26 cellular contexts compared by ENCODE assay signal in the genomic region with DNA sequence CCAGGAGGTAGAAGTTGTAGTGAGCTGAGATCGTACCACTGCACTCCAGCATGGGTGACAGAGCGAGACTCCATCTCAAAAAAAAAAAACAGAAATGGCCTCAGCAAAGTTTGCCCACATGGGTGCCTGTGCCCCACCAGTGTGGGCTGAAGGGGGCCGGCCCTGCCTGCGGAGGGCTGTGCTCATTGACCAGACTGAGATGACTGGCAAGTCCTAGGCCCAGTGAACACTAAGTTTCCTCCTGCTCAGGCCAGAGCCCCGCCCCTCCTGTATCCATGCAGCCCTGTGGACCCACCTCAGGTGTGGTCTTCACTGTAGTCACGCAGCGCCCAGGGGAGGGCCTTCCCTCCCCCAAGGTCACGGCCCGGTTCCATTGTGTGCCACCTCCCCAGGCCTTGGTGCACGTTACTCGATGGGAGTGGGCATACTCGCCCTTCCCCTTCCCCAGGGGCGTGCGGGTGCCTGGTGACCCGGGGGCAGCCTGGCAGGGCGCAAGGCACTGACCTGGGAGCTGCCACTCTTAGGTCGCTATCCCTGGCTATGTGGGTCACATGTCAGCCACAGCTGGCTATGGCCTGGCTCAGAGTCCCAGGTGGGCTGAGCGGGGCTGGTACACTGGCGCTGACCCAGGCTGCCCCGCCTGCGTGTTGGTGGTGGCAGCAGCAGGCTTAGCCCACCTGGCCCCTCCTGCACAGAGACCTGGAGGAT. TPM values are rescaled to one million over a fixed set of nuclear protein-coding genes. Genes with fewer than 3 reads are reported as not detected.
DNase-seq lines count a peak whose midpoint lies in the region; ATAC-seq, FAIRE-seq and TF ChIP-seq lines count a peak whose summit lies in the region.
"Had no signal": no experiment of that assay in that cellular context is flagged by ENCODE, and none has a peak within 500 bp of the region (broad histone marks: within the 10 kb centered on the region; RNA-seq: fewer than 3 reads in every experiment).

No MANE protein-coding gene starts in this region.

- TF ChIP-seq RAD21 in A549 (conservative IDR thresholded peaks at IDR 0.05 in 1 of 2, IDR thresholded peaks at IDR 0.05 in 1 of 2) = no peak

- POLR2A ChIA-PET in A549 (lab: Yijun Ruan, JAX) (no interaction called here), Panc1 (lab: Charles Lee) (interaction anchor here (0.6 kb wide), 1 partner anchor 23 kb away, joined by 5 read pairs; no protein-coding TSS in a partner anchor)

- intact Hi-C loops in Panc1 (cut with micrococcal nuclease; ENCODE audit: unreplicated experiment) = loop anchor here (5.0 kb wide), 1 partner anchor 53 kb away; no protein-coding TSS in a partner anchor

- in situ Hi-C loops in Panc1 (cut with HindIII; ENCODE audit: low pct_unique_long_range_greater_than_20kb, low sequenced_read_pairs) = no loop called here

- no TSS peak for BruUV-seq in Panc1 (replicated peaks; lab: Mats Ljungman, UMichigan)

- DNase-seq in A549 (ENCODE audit: low read depth in 1 of 2, low spot score in 1 of 2) (peak in 1 of 2 experiments; percentile 56), DMS114 treated with DMSO at 0.1 percent for 48 hours (lab: John Stamatoyannopoulos, UW; ENCODE audit: unreplicated experiment) (peak; percentile 9), Panc1 (ENCODE audit: low read depth, low spot score) (no peak), choroid plexus epithelial cell (ENCODE audit: low read depth) (peak; percentile 40), OCI-M2 (lab: John Stamatoyannopoulos, UW; ENCODE audit: unreplicated experiment) (no peak), NCI-H1105 treated with DMSO at 0.1 percent for 48 hours (lab: John Stamatoyannopoulos, UW) (no peak)
- DNase-seq in activated CD8-positive, alpha-beta memory T cell treated with anti-CD3 and anti-CD28 coated beads, Interleukin-2, amount 50 U/mL, for 4 hours = no peak
- DNase-seq: activated gamma-delta T cell, caudate nucleus, esophagus squamous epithelium, GOT3, KBM-7, MG63, mucosa of descending colon, NCI-H1436, NCI-H345, NCI-H774 had no signal

- H3K4me2 ChIP-seq in A549 = no peak overlapping the region

- no peak for TF ChIP-seq EP300 in A549 (IDR thresholded peaks at IDR 0.05)

- peaks cover 32% of the 10 kb centered on the region for H3K4me1 ChIP-seq in A549
- H3K4me1 ChIP-seq in Panc1 (ENCODE audit: control insufficient read depth, insufficient read depth, low read length) = peaks cover 44% of the 10 kb centered on the region

- H3K27me3 ChIP-seq in Panc1 (ENCODE audit: control insufficient read depth, insufficient read depth, low read length) = no peaks in the 10 kb centered on the region
- H3K27me3 ChIP-seq: esophagus squamous epithelium, MG63, upper lobe of left lung had no signal

- CTCF ChIA-PET in A549 (lab: Yijun Ruan, JAX) = interaction anchor here (4.4 to 13.0 kb wide), 4 partner anchors 13 to 41 kb away, joined by 41 to 143 read pairs (median 76); partner anchors contain the start of genes ADSS1 and INF2
- CTCF ChIA-PET in Panc1 (lab: Charles Lee) = no interaction called here

- H3K9me3 ChIP-seq in A549 (no peaks in the 10 kb centered on the region), Panc1 (ENCODE audit: control insufficient read depth, insufficient read depth, low read depth, low read length) (no peaks in the 10 kb centered on the region)
- H3K9me3 ChIP-seq: esophagus squamous epithelium, MG63, mucosa of descending colon, upper lobe of left lung had no signal

- no peak overlapping the region for H3K4me3 ChIP-seq in A549
- no peak overlapping the region for H3K4me3 ChIP-seq in Panc1 (ENCODE audit: low read depth in 2 of 2, low read length in 2 of 2)
- no peak overlapping the region for H3K4me3 ChIP-seq in choroid plexus epithelial cell (ENCODE audit: low read depth, low read length)
- H3K4me3 ChIP-seq: esophagus squamous epithelium, lung, MG63, mucosa of descending colon, skin epidermis, upper lobe of left lung had no signal

- peak overlapping the region in 1 of 2 experiments; percentile 81; a peak in 1 of 6 replicates for H3K27ac ChIP-seq in A549
- H3K27ac ChIP-seq in Panc1 (ENCODE audit: low read length) = peak overlapping the region; percentile 72
- H3K27ac ChIP-seq: esophagus squamous epithelium, skin epidermis, upper lobe of left lung had no signal

- no peaks in the 10 kb centered on the region for H3K36me3 ChIP-seq in Panc1 (ENCODE audit: control insufficient read depth, insufficient read depth, low read length)

- peak in 1 of 2 experiments; percentile 34; a peak in 3 of 6 replicates for ATAC-seq in A549
- ATAC-seq in Panc1 = 0 out of 2 replicates have a peak, but pooled peaks have one; percentile 15
- ATAC-seq: activated CD4-positive, CD25-positive, alpha-beta regulatory T cell treated with anti-CD3 and anti-CD28 coated beads, Interleukin-2, amount 50 U/mL, for 24 hours; mucosa of descending colon; natural killer cell treated with Interleukin-12 subunit alpha and Interleukin-12 subunit beta and Interleukin-15 and Interleukin-18, amount 100 ng/mL, for 72 hours; Right ventricle myocardium inferior had no signal

- no peak for TF ChIP-seq POLR2A in A549 (IDR thresholded peaks at IDR 0.05; ENCODE audit: low read length)

- no peak for TF ChIP-seq CTCF in A549 (IDR thresholded peaks at IDR 0.05)
- TF ChIP-seq CTCF in Panc1 (IDR thresholded peaks at IDR 0.05) = no peak
- no peak for TF ChIP-seq CTCF in choroid plexus epithelial cell (conservative IDR thresholded peaks at IDR 0.05; ENCODE audit: low read depth, low read length)

- WGBS in A549 (ENCODE audit: missing lambda C conversion rate) = 97% methylated on average over 13 of the region's 21 CpGs

- no peak for FAIRE-seq in A549 (lab: Jason Lieb, UNC)
- FAIRE-seq: astrocyte, endometrium, frontal cortex had no signal

TF ChIP-seq in A549, 52 proteins besides CTCF, POLR2A, EP300 and RAD21:
- TF ChIP-seq MAFK (IDR thresholded peaks at IDR 0.05; ENCODE audit: partially characterized antibody) (no peak), FOSB (CRISPR knock-in tag; IDR thresholded peaks at IDR 0.05) (no peak), POLR2AphosphoS2 (conservative IDR thresholded peaks at IDR 0.05; ENCODE audit: low read length) (0 out of 2 replicates have a peak, but pooled peaks have one; percentile 56), EHMT2 (IDR thresholded peaks at IDR 0.05; ENCODE audit: low read depth) (no peak), PBX3 (IDR thresholded peaks at IDR 0.05) (0 out of 2 replicates have a peak, but pooled peaks have one; percentile 23), TFCP2L1 (CRISPR knock-in tag; IDR thresholded peaks at IDR 0.05) (no peak), NPAS2 (CRISPR knock-in tag; IDR thresholded peaks at IDR 0.05; ENCODE audit: borderline replicate concordance) (no peak), CHD4 (IDR thresholded peaks at IDR 0.05; ENCODE audit: borderline replicate concordance) (no peak), HES2 (IDR thresholded peaks at IDR 0.05) (no peak), CBX8 (IDR thresholded peaks at IDR 0.05) (no peak), CHD2 (IDR thresholded peaks at IDR 0.05; ENCODE audit: low read length, partially characterized antibody) (no peak), HEYL (CRISPR knock-in tag; IDR thresholded peaks at IDR 0.05) (no peak)
- TF ChIP-seq, protein P1, sequence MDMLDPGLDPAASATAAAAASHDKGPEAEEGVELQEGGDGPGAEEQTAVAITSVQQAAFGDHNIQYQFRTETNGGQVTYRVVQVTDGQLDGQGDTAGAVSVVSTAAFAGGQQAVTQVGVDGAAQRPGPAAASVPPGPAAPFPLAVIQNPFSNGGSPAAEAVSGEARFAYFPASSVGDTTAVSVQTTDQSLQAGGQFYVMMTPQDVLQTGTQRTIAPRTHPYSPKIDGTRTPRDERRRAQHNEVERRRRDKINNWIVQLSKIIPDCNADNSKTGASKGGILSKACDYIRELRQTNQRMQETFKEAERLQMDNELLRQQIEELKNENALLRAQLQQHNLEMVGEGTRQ (IDR thresholded peaks at IDR 0.05) = no peak

RNA-seq across cellular contexts. Expression of gene INF2, which starts 16.1 kb away (rescaled TPM):
- polyA plus RNA-seq in A549 (2011; rRNA removed) (23.6 and 24.7 TPM in 2 replicates), A549 (2017; fragmentation: RNase III; extraction: RNeasy Plus Mini Kit Qiagen cat#74134 plus additional on column Dnase treatment) (71.2 to 76.6 TPM (median 72.0 TPM) in 3 replicates)
- 68.4 and 94.0 TPM in 2 replicates for polyA plus RNA-seq in A549 (2012; cell fraction: cytosol; rRNA removed)
- 224 and 375 TPM in 2 replicates for polyA plus RNA-seq in A549 (2012; cell fraction: nucleus; rRNA removed)
- 19.6 and 27.7 TPM in 2 replicates for polyA minus RNA-seq in A549 (2011; rRNA and poly(A)+ RNA removed)
- 195 TPM for total RNA-seq in Panc1 (2021; ENCODE audit: unreplicated experiment)
- 179 TPM for polyA plus RNA-seq in Panc1 (2012; ENCODE audit: insufficient read length)

RNA-seq across cellular contexts. Expression of gene ADSS1, which starts 18.5 kb away (rescaled TPM):
- 8.8 and 10.1 TPM in 2 replicates for polyA plus RNA-seq in A549 (2011; rRNA removed)
- 6.0 and 6.2 TPM in 2 replicates for polyA plus RNA-seq in A549 (2012; cell fraction: cytosol; rRNA removed)
- 17.9 and 19.6 TPM in 2 replicates for polyA plus RNA-seq in A549 (2012; cell fraction: nucleus; rRNA removed)
- 6.2 to 8.3 TPM (median 7.4 TPM) in 3 replicates for polyA plus RNA-seq in A549 (2017; fragmentation: RNase III; extraction: RNeasy Plus Mini Kit Qiagen cat#74134 plus additional on column Dnase treatment)
- polyA minus RNA-seq in A549 (2011; rRNA and poly(A)+ RNA removed) = 6.5 and 9.5 TPM in 2 replicates
- total RNA-seq in Panc1 (2021; ENCODE audit: unreplicated experiment) = 9.4 TPM
- polyA plus RNA-seq in Panc1 (2012; ENCODE audit: insufficient read length) = 15.6 TPM

RNA-seq across cellular contexts. Expression of gene SIVA1, which starts 47.5 kb away (rescaled TPM):
- polyA plus RNA-seq in A549 (2011; rRNA removed) (90.0 and 94.2 TPM in 2 replicates), A549 (2017; fragmentation: RNase III; extraction: RNeasy Plus Mini Kit Qiagen cat#74134 plus additional on column Dnase treatment) (157 to 169 TPM (median 163 TPM) in 3 replicates)
- polyA plus RNA-seq in A549 (2012; cell fraction: cytosol; rRNA removed) = 477 and 601 TPM in 2 replicates
- polyA plus RNA-seq in A549 (2012; cell fraction: nucleus; rRNA removed) = 376 and 581 TPM in 2 replicates
- polyA minus RNA-seq in A549 (2011; rRNA and poly(A)+ RNA removed) = 12.3 and 14.4 TPM in 2 replicates
- 100 TPM for total RNA-seq in Panc1 (2021; ENCODE audit: unreplicated experiment)
- polyA plus RNA-seq in Panc1 (2012; ENCODE audit: insufficient read length) = 184 TPM

Comparison
In these comparisons a context has a peak if more than half of its experiments do, and no peak if none do; other contexts are left out.
1. DNase-seq: peak in DMS114 treated with DMSO at 0.1 percent for 48 hours (single experiment) and choroid plexus epithelial cell (single experiment); none in Panc1 (single experiment), OCI-M2 (single experiment), activated CD8-positive, alpha-beta memory T cell treated with anti-CD3 and anti-CD28 coated beads, Interleukin-2, amount 50 U/mL, for 4 hours (single experiment) and NCI-H1105 treated with DMSO at 0.1 percent for 48 hours (single experiment).